Comparison of ENCODE assay signal across 17 cellular contexts in the genomic region with DNA sequence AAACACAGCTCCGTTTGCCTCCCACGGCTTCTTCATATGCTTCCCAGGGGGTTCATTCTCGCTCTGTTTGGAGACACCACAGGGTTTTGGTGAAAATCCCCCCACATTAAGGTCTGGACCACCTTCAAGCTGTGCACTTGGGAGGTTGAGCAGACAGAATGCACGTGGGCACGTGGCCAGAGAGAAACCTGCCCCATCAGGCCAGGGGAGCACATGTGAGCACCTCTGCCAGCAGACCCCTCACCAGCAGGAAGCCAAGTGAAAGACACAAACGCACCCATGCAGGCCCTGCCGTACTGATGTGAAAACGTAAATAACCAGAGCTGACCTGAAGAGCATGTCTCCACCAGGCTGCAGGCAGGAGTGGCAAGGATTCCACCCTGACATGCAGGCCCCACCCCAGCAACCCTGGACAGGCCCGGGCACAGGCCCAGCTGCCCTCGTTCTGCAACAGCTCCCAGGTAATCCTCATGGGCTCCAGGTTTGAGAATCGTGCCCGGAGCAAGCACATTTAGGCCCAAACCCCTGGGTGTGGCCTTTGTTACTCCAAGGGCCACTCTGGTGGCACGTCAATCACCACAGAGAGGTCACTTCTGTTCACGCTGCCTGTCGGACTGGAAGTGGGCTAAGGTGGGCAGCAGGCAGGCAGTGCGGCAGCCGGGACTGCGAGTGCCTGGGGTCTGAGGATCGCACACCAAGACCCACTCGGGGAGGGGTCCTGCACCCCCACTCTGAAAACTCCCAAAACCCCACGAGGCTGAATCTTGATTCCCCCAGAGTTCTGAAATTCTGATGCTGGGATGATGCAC.
"Had no signal": no experiment of that assay in that cellular context is flagged by ENCODE, and none has a peak within 500 bp of the region (broad histone marks: within the 10 kb centered on the region; RNA-seq: fewer than 3 reads in every experiment).

No MANE protein-coding gene starts in this region.

- H3K27ac ChIP-seq: ascending aorta, hepatocyte, thyroid gland had no signal

- H3K27me3 ChIP-seq: ascending aorta, hepatocyte, thyroid gland had no signal

- H3K36me3 ChIP-seq: ascending aorta, thyroid gland had no signal

- H3K9me3 ChIP-seq: ascending aorta, thyroid gland had no signal

- H3K4me3 ChIP-seq: ascending aorta, hepatocyte, thyroid gland had no signal

- H3K36me3 Mint-ChIP-seq: activated CD8-positive, alpha-beta memory T cell treated with anti-CD3 and anti-CD28 coated beads, Interleukin-2, amount 10 ng/mL, durations not matched to agents 7 days and 5 days; activated naive CD8-positive, alpha-beta T cell treated with anti-CD3 and anti-CD28 coated beads, Interleukin-2, amount 10 ng/mL, durations not matched to agents 7 days and 5 days; mesothelial cell of epicardium; stimulated activated effector memory CD8-positive, alpha-beta T cell treated with anti-CD3 and anti-CD28 coated beads, Interleukin-12 subunit alpha, Interleukin-12 subunit beta, amount 100 ng/mL, for 72 hours had no signal

- H3K27me3 Mint-ChIP-seq: activated CD8-positive, alpha-beta memory T cell treated with anti-CD3 and anti-CD28 coated beads, Interleukin-2, amount 10 ng/mL, durations not matched to agents 7 days and 5 days; activated naive CD8-positive, alpha-beta T cell treated with anti-CD3 and anti-CD28 coated beads, Interleukin-2, amount 10 ng/mL, durations not matched to agents 7 days and 5 days; activated T-cell treated with anti-CD3 and anti-CD28 coated beads, Interleukin-2, amount 50 U/mL, for 24 hours; naive B cell had no signal

- H3K4me3 Mint-ChIP-seq: activated CD8-positive, alpha-beta memory T cell treated with anti-CD3 and anti-CD28 coated beads, Interleukin-2, amount 10 ng/mL, durations not matched to agents 7 days and 5 days; activated naive CD8-positive, alpha-beta T cell treated with anti-CD3 and anti-CD28 coated beads, Interleukin-2, amount 10 ng/mL, durations not matched to agents 7 days and 5 days; activated T-cell treated with anti-CD3 and anti-CD28 coated beads, Interleukin-2, amount 50 U/mL, for 24 hours; mesothelial cell of epicardium; naive B cell; stimulated activated effector memory CD8-positive, alpha-beta T cell treated with anti-CD3 and anti-CD28 coated beads, Interleukin-12 subunit alpha, Interleukin-12 subunit beta, amount 100 ng/mL, for 72 hours; T-helper 2 cell treated with Interferon-gamma antibody and Interleukin-4, amounts not matched to agents 5 μg/mL and 100 μg/mL, for 36 hours had no signal

- H3K4me1 ChIP-seq: ascending aorta, thyroid gland had no signal

- H3K27ac Mint-ChIP-seq: activated CD8-positive, alpha-beta memory T cell treated with anti-CD3 and anti-CD28 coated beads, Interleukin-2, amount 10 ng/mL, durations not matched to agents 7 days and 5 days; activated naive CD8-positive, alpha-beta T cell treated with anti-CD3 and anti-CD28 coated beads, Interleukin-2, amount 10 ng/mL, durations not matched to agents 7 days and 5 days; activated T-cell treated with anti-CD3 and anti-CD28 coated beads, Interleukin-2, amount 50 U/mL, for 24 hours; mesothelial cell of epicardium; naive B cell; stimulated activated effector memory CD8-positive, alpha-beta T cell treated with anti-CD3 and anti-CD28 coated beads, Interleukin-12 subunit alpha, Interleukin-12 subunit beta, amount 100 ng/mL, for 72 hours; T-helper 2 cell treated with Interferon-gamma antibody and Interleukin-4, amounts not matched to agents 5 μg/mL and 100 μg/mL, for 36 hours had no signal

- ATAC-seq: activated CD8-positive, alpha-beta memory T cell treated with anti-CD3 and anti-CD28 coated beads, Interleukin-2, amount 10 ng/mL, durations not matched to agents 7 days and 5 days; stimulated activated effector memory CD8-positive, alpha-beta T cell treated with anti-CD3 and anti-CD28 coated beads, Interleukin-12 subunit alpha, Interleukin-12 subunit beta, amount 100 ng/mL, for 72 hours had no signal

- DNase-seq: activated CD4-positive, alpha-beta T cell treated with anti-CD3 and anti-CD28 coated beads, Interleukin-2, amount 50 U/mL, for 4 hours; activated CD4-positive, CD25-positive, alpha-beta regulatory T cell treated with anti-CD3 and anti-CD28 coated beads, Interleukin-2, amount 50 U/mL, for 72 hours; activated CD8-positive, alpha-beta memory T cell treated with anti-CD3 and anti-CD28 coated beads, Interleukin-2, amount 10 ng/mL, durations not matched to agents 7 days and 5 days; activated gamma-delta T cell treated with Interleukin-2 at 50 U/mL for 16 hours; activated naive CD8-positive, alpha-beta T cell treated with anti-CD3 and anti-CD28 coated beads, Interleukin-2, amount 10 ng/mL, durations not matched to agents 7 days and 5 days; activated T-cell treated with anti-CD3 and anti-CD28 coated beads, Interleukin-2, amount 50 U/mL, for 24 hours; effector CD4-positive, alpha-beta T cell; kidney; naive B cell; right cardiac atrium; SW 1271; thyroid gland had no signal

- H3K4me1 Mint-ChIP-seq: activated CD8-positive, alpha-beta memory T cell treated with anti-CD3 and anti-CD28 coated beads, Interleukin-2, amount 10 ng/mL, durations not matched to agents 7 days and 5 days; activated naive CD8-positive, alpha-beta T cell treated with anti-CD3 and anti-CD28 coated beads, Interleukin-2, amount 10 ng/mL, durations not matched to agents 7 days and 5 days; mesothelial cell of epicardium; naive B cell had no signal
